Comparison of ENCODE assay signal across 23 cellular contexts in the genomic region with DNA sequence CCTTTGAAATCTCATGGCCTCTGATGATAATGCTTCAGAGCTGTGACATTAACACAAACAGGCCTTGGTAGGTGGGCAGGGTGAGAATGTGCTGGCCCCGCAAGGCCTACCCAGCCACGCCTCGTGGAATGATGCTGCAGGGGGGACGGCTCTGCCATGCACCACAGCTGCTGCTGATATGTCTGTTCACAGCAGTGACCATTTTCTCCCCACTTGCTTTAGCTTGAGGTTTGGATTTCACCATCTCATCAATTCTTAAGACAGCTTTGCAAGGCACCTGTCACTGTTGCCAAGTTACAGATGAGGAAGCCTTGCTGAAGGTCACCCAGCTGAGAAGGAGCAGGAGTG.
DNase-seq lines count a peak whose midpoint lies in the region; ATAC-seq, FAIRE-seq and TF ChIP-seq lines count a peak whose summit lies in the region.
"Had no signal": no experiment of that assay in that cellular context is flagged by ENCODE, and none has a peak within 500 bp of the region (broad histone marks: within the 10 kb centered on the region; RNA-seq: fewer than 3 reads in every experiment).

No MANE protein-coding gene starts in this region.

- FAIRE-seq in bronchial epithelial cell (lab: Jason Lieb, UNC): peak; percentile 99
- FAIRE-seq: A549, D721Med, GM19239, H54 had no signal

- H3K4me3 ChIP-seq in bronchial epithelial cell (ENCODE audit: low read depth, low read length) (no peak overlapping the region), mesodermal cell (ENCODE audit: extremely low read depth, insufficient read depth, low read length, poor library complexity, severe bottlenecking) (no peak overlapping the region), smooth muscle cell (no peak overlapping the region)
- H3K4me3 ChIP-seq: A549, K562, MG63, PC-9 had no signal

- no peaks in the 10 kb centered on the region for H3F3A ChIP-seq in smooth muscle cell (ENCODE audit: low read depth)

- no peaks in the 10 kb centered on the region for H3K79me2 ChIP-seq in smooth muscle cell (ENCODE audit: low read depth)

- DNase-seq in Right ventricle myocardium inferior (ENCODE audit: missing footprints) (peak; percentile 5), cardiac septum (ENCODE audit: low spot score) (no peak), bronchial epithelial cell (ENCODE audit: low read depth) (no peak), smooth muscle cell (lab: John Stamatoyannopoulos, UW; ENCODE audit: unreplicated experiment) (no peak), SHP77 treated with DMSO at 0.1 percent for 48 hours (lab: John Stamatoyannopoulos, UW) (no peak)
- DNase-seq: DMS53, GF-D8, MG63, NCI-H1417 treated with DMSO at 0.1 percent for 48 hours, NCI-H187, NCI-H2107, NCI-H446 treated with DMSO at 0.1 percent for 48 hours, NCI-H69, PC-9, RPMI8226, SIG-M5 had no signal

- peaks cover 4% of the 10 kb centered on the region for H3K27me3 ChIP-seq in bronchial epithelial cell (ENCODE audit: control insufficient read depth, insufficient read depth, low read length)
- no peaks in the 10 kb centered on the region for H3K27me3 ChIP-seq in smooth muscle cell (ENCODE audit: low read depth)
- H3K27me3 ChIP-seq: MG63 had no signal

- peaks cover 6% of the 10 kb centered on the region for H3K4me1 ChIP-seq in mesodermal cell (ENCODE audit: control insufficient read depth, insufficient read depth, low read length, poor library complexity, severe bottlenecking)
- H3K4me1 ChIP-seq in smooth muscle cell (ENCODE audit: low read depth): peaks cover 3% of the 10 kb centered on the region
- H3K4me1 ChIP-seq: A549 had no signal

- intact Hi-C loops in Right ventricle myocardium inferior (cut with DNase I) (no loop called here), cardiac septum (cut with DNase I) (no loop called here)

- H4K20me1 ChIP-seq in smooth muscle cell (ENCODE audit: low read depth): no peaks in the 10 kb centered on the region

- 75 to 88% methylated on average over 4 of the region's 4 CpGs for WGBS in mesodermal cell (ENCODE audit: insufficient coverage in 2 of 2), 2 experiments
- WGBS in smooth muscle cell (ENCODE audit: low lambda C conversion rate): 14% methylated on average over 4 of the region's 4 CpGs

- TF ChIP-seq CTCF in bronchial epithelial cell (IDR thresholded peaks at IDR 0.05; ENCODE audit: insufficient read depth, low read length, severe bottlenecking) (no peak), smooth muscle cell (IDR thresholded peaks at IDR 0.05; ENCODE audit: borderline replicate concordance, insufficient read depth, poor library complexity, severe bottlenecking) (no peak)

- H3K27ac ChIP-seq in mesodermal cell (ENCODE audit: low read depth, low read length, severe bottlenecking) (peak overlapping the region; percentile 73), smooth muscle cell (ENCODE audit: low read depth) (no peak overlapping the region)
- H3K27ac ChIP-seq: A549, PC-9 had no signal

- ATAC-seq in Right ventricle myocardium inferior: no peak
- ATAC-seq in HG02970 (IDR thresholded peaks at IDR 0.05; ENCODE audit: low FRiP score, unreplicated experiment): no peak
- ATAC-seq: A549 had no signal

- H3K36me3 ChIP-seq in bronchial epithelial cell (ENCODE audit: control insufficient read depth, insufficient read depth, low read length): no peaks in the 10 kb centered on the region
- no peaks in the 10 kb centered on the region for H3K36me3 ChIP-seq in mesodermal cell (ENCODE audit: control insufficient read depth, insufficient read depth, low read length)
- no peaks in the 10 kb centered on the region for H3K36me3 ChIP-seq in smooth muscle cell (ENCODE audit: low read depth)
- H3K36me3 ChIP-seq: MG63 had no signal

- H2AFZ ChIP-seq in smooth muscle cell (ENCODE audit: low read depth): no peak overlapping the region
- H2AFZ ChIP-seq: PC-9 had no signal

- H3K9ac ChIP-seq in smooth muscle cell (ENCODE audit: low read depth): no peak overlapping the region

- H3K4me2 ChIP-seq in smooth muscle cell: peak overlapping the region; percentile 17
- H3K4me2 ChIP-seq: A549, PC-9 had no signal

- H3K9me3 ChIP-seq in mesodermal cell (ENCODE audit: control insufficient read depth, low read length) (no peaks in the 10 kb centered on the region), smooth muscle cell (replicated peaks; ENCODE audit: low read depth) (no peaks in the 10 kb centered on the region)
- H3K9me3 ChIP-seq: A549, MG63 had no signal
